Comparison of ENCODE assay signal across 12 cellular contexts in genomic region chr11:17439316-17439782, GRCh38. TPM values are rescaled to one million over a fixed set of nuclear protein-coding genes. Genes with fewer than 3 reads are reported as not detected.
DNase-seq lines count a peak whose midpoint lies in the region; ATAC-seq and TF ChIP-seq lines count a peak whose summit lies in the region.
"Had no signal": no experiment of that assay in that cellular context is flagged by ENCODE, and none has a peak within 500 bp of the region (broad histone marks: within the 10 kb centered on the region; RNA-seq: fewer than 3 reads in every experiment).

No MANE protein-coding gene starts in this region.

- no peak overlapping the region for H2AK5ac ChIP-seq in mesendoderm (ENCODE audit: low read length)

- TF ChIP-seq POLR2A in gastroesophageal sphincter (IDR thresholded peaks at IDR 0.05): no peak

- no CpG with 5 or more reads among the region's 9 CpGs for WGBS in mesendoderm (ENCODE audit: extremely low coverage, insufficient coverage, low lambda C conversion rate)
- WGBS in gastroesophageal sphincter (ENCODE audit: low coverage in 1 of 2), 2 donors: 11 to 51% methylated on average over 4 of the region's 9 CpGs

- H3K4ac ChIP-seq in mesendoderm (ENCODE audit: low read depth, low read length): no peak overlapping the region

- H3K9me3 ChIP-seq in Panc1 (ENCODE audit: control insufficient read depth, insufficient read depth, low read depth, low read length) (no peaks in the 10 kb centered on the region), gastroesophageal sphincter (peaks cover 0 to 10% (median 0%) of the 10 kb centered on the region in 3 donors)
- no peaks in the 10 kb centered on the region for H3K9me3 ChIP-seq in CD4-positive, alpha-beta memory T cell (ENCODE audit: control insufficient read depth in 1 of 2, low read length in 2 of 2)
- H3K9me3 ChIP-seq: MG63 had no signal

- H3K79me1 ChIP-seq in mesendoderm (ENCODE audit: low read length): no peaks in the 10 kb centered on the region

- H4K5ac ChIP-seq in mesendoderm (ENCODE audit: low read length): no peak overlapping the region

- intact Hi-C loops in Panc1 (cut with micrococcal nuclease; ENCODE audit: unreplicated experiment): no loop called here
- intact Hi-C loops in CD4-positive, alpha-beta memory T cell (cut with micrococcal nuclease): no loop called here

- H3K18ac ChIP-seq in mesendoderm (ENCODE audit: low read length): no peak overlapping the region

- H3K4me3 Mint-ChIP-seq in CD4-positive, alpha-beta memory T cell: peak overlapping the region in 1 of 8 donors; percentile 33
- H3K4me3 Mint-ChIP-seq: neural crest cell had no signal

- no peak overlapping the region for H3K27ac Mint-ChIP-seq in CD4-positive, alpha-beta memory T cell

- POLR2A ChIA-PET in Panc1 (lab: Charles Lee): no interaction called here
- POLR2A ChIA-PET in CD4-positive, alpha-beta memory T cell (lab: Charles Lee; ENCODE audit: partially characterized antibody): no interaction called here

- H2BK15ac ChIP-seq in mesendoderm (replicated peaks; ENCODE audit: low read depth): no peak overlapping the region

- no peak for TF ChIP-seq EP300 in gastroesophageal sphincter (IDR thresholded peaks at IDR 0.05)

- H3K4me1 ChIP-seq in Panc1 (ENCODE audit: control insufficient read depth, insufficient read depth, low read length) (peaks cover 5% of the 10 kb centered on the region; the same call in 1 of the 2 replicates), mesendoderm (ENCODE audit: control insufficient read depth, low read depth, low read length) (no peaks in the 10 kb centered on the region), gastroesophageal sphincter (no peaks in the 10 kb centered on the region)
- H3K4me1 ChIP-seq in CD4-positive, alpha-beta memory T cell (ENCODE audit: insufficient read depth, low read length): no peaks in the 10 kb centered on the region

- no peak overlapping the region for H3K23ac ChIP-seq in mesendoderm (ENCODE audit: low read length)

- no peak overlapping the region for H3K27ac ChIP-seq in Panc1 (ENCODE audit: low read length)
- H3K27ac ChIP-seq in mesendoderm (ENCODE audit: low read depth, low read length): no peak overlapping the region
- H3K27ac ChIP-seq in CD4-positive, alpha-beta memory T cell (ENCODE audit: low read depth, low read length): no peak overlapping the region
- no peak overlapping the region for H3K27ac ChIP-seq in gastroesophageal sphincter

- in situ Hi-C loops in Panc1 (cut with HindIII; ENCODE audit: low pct_unique_long_range_greater_than_20kb, low sequenced_read_pairs): no loop called here

- H4K8ac ChIP-seq in mesendoderm (ENCODE audit: low read depth, low read length): no peak overlapping the region

- H2BK120ac ChIP-seq in mesendoderm (ENCODE audit: low read depth, low read length): no peak overlapping the region

- no peaks in the 10 kb centered on the region for H3K36me3 Mint-ChIP-seq in CD4-positive, alpha-beta memory T cell

- H2BK5ac ChIP-seq in mesendoderm (ENCODE audit: low read length): no peak overlapping the region

- DNase-seq in DMS79 (lab: John Stamatoyannopoulos, UW): peak; percentile 85
- DNase-seq in NCI-H1436 treated with DMSO at 0.1 percent for 48 hours (lab: John Stamatoyannopoulos, UW): peak; percentile 56
- DNase-seq in Panc1 (ENCODE audit: low read depth, low spot score): peak; percentile 2
- peak; percentile 22 for DNase-seq in mesendoderm
- no peak for DNase-seq in CD4-positive, alpha-beta memory T cell
- DNase-seq in activated T-cell treated with anti-CD3 and anti-CD28 coated beads, Interleukin-2, amount 50 U/mL, for 1 hour: no peak
- DNase-seq: MG63; Right ventricle myocardium superior; stimulated activated CD4-positive, alpha-beta T cell treated with anti-CD3 and anti-CD28 coated beads, Interleukin-2, amount 100 ng/mL, for 24 hours had no signal

- TF ChIP-seq CTCF in Panc1 (IDR thresholded peaks at IDR 0.05): no peak
- no peak for TF ChIP-seq CTCF in gastroesophageal sphincter (IDR thresholded peaks at IDR 0.05)

- no peak overlapping the region for H3K9ac ChIP-seq in mesendoderm (ENCODE audit: low read length)

- no peak overlapping the region for H3K4me2 ChIP-seq in mesendoderm (ENCODE audit: low read length)

- H3K27me3 Mint-ChIP-seq in CD4-positive, alpha-beta memory T cell: peaks cover 8 to 14% of the 10 kb centered on the region in 2 donors

- H3K4me1 Mint-ChIP-seq in CD4-positive, alpha-beta memory T cell: peaks cover 0 to 16% (median 4%) of the 10 kb centered on the region in 4 donors

- H3K36me3 ChIP-seq in Panc1 (ENCODE audit: control insufficient read depth, insufficient read depth, low read length) (no peaks in the 10 kb centered on the region), mesendoderm (ENCODE audit: control insufficient read depth, insufficient read depth, low read length) (no peaks in the 10 kb centered on the region), gastroesophageal sphincter (no peaks in the 10 kb centered on the region)
- no peaks in the 10 kb centered on the region for H3K36me3 ChIP-seq in CD4-positive, alpha-beta memory T cell (ENCODE audit: insufficient read depth, low read length)
- H3K36me3 ChIP-seq: MG63 had no signal

- peak overlapping the region in 1 of 2 experiments; percentile 14; a peak in 2 of 4 replicates for H3K4me3 ChIP-seq in Panc1 (ENCODE audit: low read depth in 2 of 2, low read length in 2 of 2)
- no peak overlapping the region for H3K4me3 ChIP-seq in mesendoderm (ENCODE audit: low read length)
- H3K4me3 ChIP-seq in CD4-positive, alpha-beta memory T cell (ENCODE audit: low read length in 2 of 2): no peak overlapping the region
- H3K4me3 ChIP-seq in gastroesophageal sphincter: no peak overlapping the region
- H3K4me3 ChIP-seq: MG63 had no signal

- no peak overlapping the region for H3K56ac ChIP-seq in mesendoderm (ENCODE audit: low read length)

- CTCF ChIA-PET in Panc1 (lab: Charles Lee): no interaction called here
- CTCF ChIA-PET in CD4-positive, alpha-beta memory T cell (lab: Charles Lee; ENCODE audit: partially characterized antibody): no interaction called here

- H3K79me2 ChIP-seq in mesendoderm (ENCODE audit: control insufficient read depth, insufficient read depth, low read length): no peaks in the 10 kb centered on the region

- peaks cover 0 to 4% (median 0%) of the 10 kb centered on the region in 8 donors for H3K9me3 Mint-ChIP-seq in CD4-positive, alpha-beta memory T cell

- H3K27me3 ChIP-seq in Panc1 (ENCODE audit: control insufficient read depth, insufficient read depth, low read length) (no peaks in the 10 kb centered on the region), mesendoderm (ENCODE audit: insufficient read depth, low read length, poor library complexity) (no peaks in the 10 kb centered on the region), gastroesophageal sphincter (peaks cover 47% of the 10 kb centered on the region)
- H3K27me3 ChIP-seq in CD4-positive, alpha-beta memory T cell (ENCODE audit: insufficient read depth, low read length): no peaks in the 10 kb centered on the region
- H3K27me3 ChIP-seq: MG63 had no signal

- no TSS peak for BruUV-seq in Panc1 (replicated peaks; lab: Mats Ljungman, UMichigan)

- ATAC-seq in Panc1: peak; percentile 78
- no peak for ATAC-seq in gastroesophageal sphincter
- ATAC-seq in esophagus mucosa: no peak

RNA-seq across cellular contexts. Expression of gene ABCC8, which starts 37.3 kb away (rescaled TPM):
- 0.18 TPM for total RNA-seq in Panc1 (2021; ENCODE audit: unreplicated experiment)
- 0.23 TPM for polyA plus RNA-seq in Panc1 (2012; ENCODE audit: insufficient read length)
- polyA plus RNA-seq in mesendoderm (2013, experiment 1 of 2): 0.07 TPM
- 0.18 TPM for polyA plus RNA-seq in mesendoderm (2013, experiment 2 of 2)
- total RNA-seq in CD4-positive, alpha-beta memory T cell: not detected
- not detected for polyA plus RNA-seq in CD4-positive, alpha-beta memory T cell
- 1 to 10 TPM in 1 of 4 donors, under 1 TPM in 2, not detected in 1; 0.23 to 1.9 (median 0.62) TPM for total RNA-seq in gastroesophageal sphincter
- not detected for total RNA-seq in esophagus mucosa

RNA-seq across cellular contexts. Expression of gene KCNJ11, which starts 50.9 kb away (rescaled TPM):
- 0.67 TPM for total RNA-seq in Panc1 (2021; ENCODE audit: unreplicated experiment)
- polyA plus RNA-seq in Panc1 (2012; ENCODE audit: insufficient read length): 1.1 TPM
- polyA plus RNA-seq in mesendoderm (2013, experiment 1 of 2): 0.65 TPM
- 0.91 TPM for polyA plus RNA-seq in mesendoderm (2013, experiment 2 of 2)
- total RNA-seq in CD4-positive, alpha-beta memory T cell: not detected
- under 1 TPM in 1 of 2 donors, not detected in 1; 0.24 TPM for polyA plus RNA-seq in CD4-positive, alpha-beta memory T cell
- 1 to 10 TPM in 3 of 4 donors, under 1 TPM in 1; 0.67 to 4.0 (median 2.8) TPM for total RNA-seq in gastroesophageal sphincter
- total RNA-seq in esophagus mucosa: 0.36 TPM

Comparison
In these comparisons a context has a peak if more than half of its experiments do, and no peak if none do; other contexts are left out.
1. DNase-seq: peak in DMS79 (single experiment), NCI-H1436 treated with DMSO at 0.1 percent for 48 hours (single experiment), Panc1 (single experiment) and mesendoderm (single experiment); none in CD4-positive, alpha-beta memory T cell (0 of 5) and activated T-cell treated with anti-CD3 and anti-CD28 coated beads, Interleukin-2, amount 50 U/mL, for 1 hour (single experiment).